ENCODE assay signal across 29 cellular contexts in the genomic region with DNA sequence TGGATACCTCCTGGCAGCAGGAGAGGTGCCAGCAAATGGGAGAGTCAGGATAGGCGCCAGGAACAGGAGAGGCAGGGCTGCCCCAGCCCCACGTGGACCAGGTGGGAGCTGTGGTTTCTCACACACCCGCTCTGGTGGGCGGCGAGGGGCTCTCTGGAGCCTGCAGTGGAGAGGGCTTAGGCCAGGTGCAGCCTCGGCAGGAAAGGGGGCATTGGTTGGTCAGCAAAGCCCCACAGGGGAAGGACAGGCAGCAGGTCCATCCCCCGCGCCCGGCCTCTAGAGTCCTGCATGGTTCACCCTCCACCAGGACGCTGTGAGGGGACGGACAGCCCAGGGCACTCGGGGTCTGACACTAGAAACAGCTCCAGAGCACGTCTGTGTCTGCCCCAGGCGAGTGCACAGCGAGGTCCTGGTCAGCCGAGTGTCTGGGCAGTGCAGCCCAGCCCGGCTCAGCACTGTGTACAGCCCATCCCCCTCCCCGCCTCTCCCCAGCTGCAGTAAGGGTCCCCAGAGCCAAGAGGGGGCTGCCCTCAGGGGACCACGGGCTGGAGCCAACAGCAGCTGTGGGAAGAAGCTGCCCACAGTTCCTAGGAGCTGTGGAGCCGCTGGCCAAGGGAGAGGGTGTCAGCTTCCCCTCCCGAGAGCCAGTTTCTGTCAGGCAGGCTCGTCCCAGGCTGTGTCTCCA. TPM values are rescaled to one million over a fixed set of nuclear protein-coding genes. Genes with fewer than 3 reads are reported as not detected.
DNase-seq lines count a peak whose midpoint lies in the region; ATAC-seq, FAIRE-seq and TF ChIP-seq lines count a peak whose summit lies in the region.
"Had no signal": no experiment of that assay in that cellular context is flagged by ENCODE, and none has a peak within 500 bp of the region (broad histone marks: within the 10 kb centered on the region; RNA-seq: fewer than 3 reads in every experiment).

No MANE protein-coding gene starts in this region.

- H3K36me3 ChIP-seq in Panc1 (ENCODE audit: control insufficient read depth, insufficient read depth, low read length), result no peaks in the 10 kb centered on the region
- H3K36me3 ChIP-seq in kidney (ENCODE audit: control insufficient read depth in 1 of 2, insufficient read depth in 2 of 2, low read length in 2 of 2), result peaks cover 0 to 2% of the 10 kb centered on the region in 2 donors
- peaks cover 0 to 4% (median 0%) of the 10 kb centered on the region in 4 donors for H3K36me3 ChIP-seq in sigmoid colon

- FAIRE-seq in kidney (lab: Jason Lieb, UNC), result no peak
- FAIRE-seq: D721Med had no signal

- TF ChIP-seq EP300 in sigmoid colon (IDR thresholded peaks at IDR 0.05), result no peak

- peaks cover 7% of the 10 kb centered on the region for H3K36me3 Mint-ChIP-seq in activated CD4-positive, alpha-beta T cell treated with anti-CD3 and anti-CD28 coated beads for 36 hours (ENCODE audit: low read depth)

- no peak overlapping the region for H3K9ac ChIP-seq in kidney (ENCODE audit: low read length in 2 of 2)

- H3K27me3 ChIP-seq in Panc1 (ENCODE audit: control insufficient read depth, insufficient read depth, low read length) (no peaks in the 10 kb centered on the region), sigmoid colon (peaks cover 0 to 26% (median 22%) of the 10 kb centered on the region in 3 donors)
- H3K27me3 ChIP-seq: hepatocyte had no signal

- H3K4me3 Mint-ChIP-seq in activated CD4-positive, alpha-beta T cell treated with anti-CD3 and anti-CD28 coated beads for 36 hours, result no peak overlapping the region
- H3K4me3 Mint-ChIP-seq: activated B cell treated with CpG ODN at 0.5 μM for 24 hours had no signal

- WGBS in sigmoid colon, 2 donors, result 71 to 78% methylated on average over 22 of the region's 22 CpGs

- TF ChIP-seq CTCF in Panc1 (IDR thresholded peaks at IDR 0.05) (no peak), kidney (IDR thresholded peaks at IDR 0.05; ENCODE audit: borderline replicate concordance, extremely low read depth, insufficient read depth) (no peak), sigmoid colon (IDR thresholded peaks at IDR 0.05) (no peak)

- H3K27ac ChIP-seq in Panc1 (ENCODE audit: low read length) (no peak overlapping the region), kidney (ENCODE audit: low read depth in 2 of 2, low read length in 2 of 2) (no peak overlapping the region), sigmoid colon (no peak overlapping the region)
- H3K27ac ChIP-seq: C4-2B, hepatocyte, left lung, skin epidermis had no signal

- BruUV-seq in Panc1 (replicated peaks; lab: Mats Ljungman, UMichigan), result no TSS peak

- CTCF ChIA-PET in Panc1 (lab: Charles Lee), result no interaction called here
- CTCF ChIA-PET in activated CD4-positive, alpha-beta T cell treated with anti-CD3 and anti-CD28 coated beads for 36 hours (lab: Charles Lee), result no interaction called here

- POLR2A ChIA-PET in Panc1 (lab: Charles Lee), result no interaction called here
- POLR2A ChIA-PET in activated CD4-positive, alpha-beta T cell treated with anti-CD3 and anti-CD28 coated beads for 36 hours (lab: Charles Lee), result no interaction called here

- TF ChIP-seq POLR2A in sigmoid colon (IDR thresholded peaks at IDR 0.05), result no peak

- peak; percentile 22 for DNase-seq in left cardiac atrium
- no peak for DNase-seq in Right ventricle myocardium superior
- DNase-seq in Panc1 (ENCODE audit: low read depth, low spot score), result no peak
- DNase-seq in kidney, result peak; percentile 59
- peak; percentile 57 for DNase-seq in sigmoid colon
- no peak for DNase-seq in activated CD4-positive, alpha-beta T cell treated with anti-CD3 and anti-CD28 coated beads for 36 hours
- no peak for DNase-seq in NCI-H1417 (lab: John Stamatoyannopoulos, UW)
- DNase-seq: ACHN; activated B cell treated with CpG ODN at 0.5 μM for 24 hours; activated CD4-positive, alpha-beta T cell treated with anti-CD3 and anti-CD28 coated beads, Interleukin-2, amount 50 U/mL, for 4 hours; effector memory CD4-positive, alpha-beta T cell; EL; foreskin fibroblast; HCEC 1CT; Kasumi-1; midbrain; NCI-H1092; NCI-H2029; NCI-H345; NCI-H748 treated with DMSO at 0.1 percent for 48 hours; stimulated activated CD4-positive, alpha-beta T cell treated with anti-CD3 and anti-CD28 coated beads, Interleukin-2, amount 100 ng/mL, for 24 hours; T1000 had no signal

- ATAC-seq in left cardiac atrium (no peak), Right ventricle myocardium superior (ENCODE audit: poor library complexity) (no peak), Panc1 (peak; percentile 40), GM21825 (IDR thresholded peaks at IDR 0.05; ENCODE audit: unreplicated experiment) (no peak)
- ATAC-seq in activated CD4-positive, alpha-beta T cell treated with anti-CD3 and anti-CD28 coated beads for 36 hours, result no peak
- ATAC-seq: left lung had no signal

- H3K9me3 Mint-ChIP-seq in activated CD4-positive, alpha-beta T cell treated with anti-CD3 and anti-CD28 coated beads for 36 hours (ENCODE audit: low read depth), result no peaks in the 10 kb centered on the region
- H3K9me3 Mint-ChIP-seq: activated B cell treated with CpG ODN at 0.5 μM for 24 hours had no signal

- H3K4me1 Mint-ChIP-seq in activated CD4-positive, alpha-beta T cell treated with anti-CD3 and anti-CD28 coated beads for 36 hours, result peaks cover 14% of the 10 kb centered on the region

- H3K4me3 ChIP-seq in Panc1 (ENCODE audit: low read depth in 2 of 2, low read length in 2 of 2), result no peak overlapping the region
- H3K4me3 ChIP-seq in kidney (ENCODE audit: low read length in 2 of 2), result no peak overlapping the region
- no peak overlapping the region for H3K4me3 ChIP-seq in sigmoid colon
- H3K4me3 ChIP-seq: hepatocyte, left lung, skin epidermis had no signal

- intact Hi-C loops in left cardiac atrium (cut with DNase I) (no loop called here), Right ventricle myocardium superior (cut with DNase I) (no loop called here), Panc1 (cut with micrococcal nuclease; ENCODE audit: unreplicated experiment) (no loop called here), kidney (cut with DNase I) (no loop called here), sigmoid colon (cut with DNase I) (no loop called here)
- intact Hi-C loops in activated CD4-positive, alpha-beta T cell treated with anti-CD3 and anti-CD28 coated beads for 36 hours (cut with DNase I, micrococcal nuclease), result no loop called here

- no peaks in the 10 kb centered on the region for H3K27me3 Mint-ChIP-seq in activated CD4-positive, alpha-beta T cell treated with anti-CD3 and anti-CD28 coated beads for 36 hours
- H3K27me3 Mint-ChIP-seq: activated B cell treated with CpG ODN at 0.5 μM for 24 hours had no signal

- H3K27ac Mint-ChIP-seq in activated CD4-positive, alpha-beta T cell treated with anti-CD3 and anti-CD28 coated beads for 36 hours, result no peak overlapping the region
- H3K27ac Mint-ChIP-seq: activated B cell treated with CpG ODN at 0.5 μM for 24 hours had no signal

- H3K9me3 ChIP-seq in Panc1 (ENCODE audit: control insufficient read depth, insufficient read depth, low read depth, low read length) (no peaks in the 10 kb centered on the region), kidney (ENCODE audit: control insufficient read depth in 1 of 2, low read length in 2 of 2) (no peaks in the 10 kb centered on the region), sigmoid colon (no peaks in the 10 kb centered on the region)
- H3K9me3 ChIP-seq: left lung had no signal

- peaks cover 3% of the 10 kb centered on the region; the same call in 1 of the 2 replicates for H3K4me1 ChIP-seq in Panc1 (ENCODE audit: control insufficient read depth, insufficient read depth, low read length)
- peaks cover 0 to 6% of the 10 kb centered on the region in 2 donors for H3K4me1 ChIP-seq in kidney (ENCODE audit: control insufficient read depth in 1 of 2, insufficient read depth in 1 of 2, low read depth in 1 of 2, low read length in 2 of 2)
- H3K4me1 ChIP-seq in sigmoid colon, result peaks cover 0 to 14% (median 13%) of the 10 kb centered on the region in 4 donors

- in situ Hi-C loops in Panc1 (cut with HindIII; ENCODE audit: low pct_unique_long_range_greater_than_20kb, low sequenced_read_pairs), result no loop called here

RNA-seq across cellular contexts. Expression of a gene that starts 8.2 kb away (rescaled TPM):
- 100 to 1,000 TPM; 770 to 781 TPM for total RNA-seq in left cardiac atrium
- 1,145 TPM for total RNA-seq in Right ventricle myocardium superior
- 257 TPM for total RNA-seq in Panc1 (2021; ENCODE audit: unreplicated experiment)
- polyA plus RNA-seq in Panc1 (2012; ENCODE audit: insufficient read length), result 535 TPM
- total RNA-seq in kidney, result 248 TPM
- 1,928 TPM for polyA plus RNA-seq in kidney (ENCODE audit: insufficient read depth, low read depth, low replicate concordance)
- 100 to 1,000 TPM; 104 to 244 (median 194) TPM for total RNA-seq in sigmoid colon
- polyA plus RNA-seq in sigmoid colon, result 1,000 to 10,000 TPM in 2 of 3 donors, 100 to 1,000 TPM in 1; 610 to 1,302 (median 1,156) TPM
- 100 to 1,000 TPM; 147 to 210 TPM for total RNA-seq in activated CD4-positive, alpha-beta T cell treated with anti-CD3 and anti-CD28 coated beads for 36 hours

RNA-seq across cellular contexts. Expression of a gene that starts 8.4 kb away (rescaled TPM):
- total RNA-seq in left cardiac atrium (1 to 10 TPM; 5.4 to 5.9 TPM), Right ventricle myocardium superior (3.7 TPM), Panc1 (2021; ENCODE audit: unreplicated experiment) (12.0 TPM), kidney (17.9 TPM), sigmoid colon (10 to 100 TPM in 2 of 4 donors, 1 to 10 TPM in 2; 5.7 to 11.7 (median 9.8) TPM)
- 14.5 TPM for polyA plus RNA-seq in Panc1 (2012; ENCODE audit: insufficient read length)
- polyA plus RNA-seq in kidney (ENCODE audit: insufficient read depth, low read depth, low replicate concordance) (29.6 TPM), sigmoid colon (10 to 100 TPM; 19.2 to 29.7 (median 28.7) TPM)
- total RNA-seq in activated CD4-positive, alpha-beta T cell treated with anti-CD3 and anti-CD28 coated beads for 36 hours, result 10 to 100 TPM; 13.7 to 16.4 TPM

RNA-seq across cellular contexts. Expression of a gene that starts 23.1 kb away (rescaled TPM):
- total RNA-seq in left cardiac atrium, result 10 to 100 TPM; 14.0 to 17.2 TPM
- total RNA-seq in Right ventricle myocardium superior, result 14.6 TPM
- 0.62 TPM for total RNA-seq in Panc1 (2021; ENCODE audit: unreplicated experiment)
- polyA plus RNA-seq in Panc1 (2012; ENCODE audit: insufficient read length), result 0.59 TPM
- 18.2 TPM for total RNA-seq in kidney
- polyA plus RNA-seq in kidney (ENCODE audit: insufficient read depth, low read depth, low replicate concordance), result 12.6 TPM
- total RNA-seq in sigmoid colon, result 1 to 10 TPM; 3.9 to 5.0 (median 4.5) TPM
- 1 to 10 TPM; 2.4 to 6.4 (median 4.6) TPM for polyA plus RNA-seq in sigmoid colon
- under 1 TPM; 0.09 to 0.39 TPM for total RNA-seq in activated CD4-positive, alpha-beta T cell treated with anti-CD3 and anti-CD28 coated beads for 36 hours
- polyA plus RNA-seq: neural cell had no signal

RNA-seq across cellular contexts. Expression of a gene that starts 39.7 kb away (rescaled TPM):
- total RNA-seq in left cardiac atrium, result 10 to 100 TPM; 21.4 to 26.6 TPM
- 20.8 TPM for total RNA-seq in Right ventricle myocardium superior
- 44.6 TPM for total RNA-seq in Panc1 (2021; ENCODE audit: unreplicated experiment)
- 65.6 TPM for polyA plus RNA-seq in Panc1 (2012; ENCODE audit: insufficient read length)
- 59.6 TPM for total RNA-seq in kidney
- 21.7 TPM for polyA plus RNA-seq in kidney (ENCODE audit: insufficient read depth, low read depth, low replicate concordance)
- 10 to 100 TPM; 26.4 to 60.1 (median 40.2) TPM for total RNA-seq in sigmoid colon
- 10 to 100 TPM; 15.6 to 52.9 (median 24.5) TPM for polyA plus RNA-seq in sigmoid colon
- 10 to 100 TPM; 20.6 to 22.5 TPM for total RNA-seq in activated CD4-positive, alpha-beta T cell treated with anti-CD3 and anti-CD28 coated beads for 36 hours

RNA-seq across cellular contexts. Expression of a gene that starts 40.5 kb away (rescaled TPM):
- total RNA-seq in left cardiac atrium (1 to 10 TPM; 4.7 to 5.2 TPM), Right ventricle myocardium superior (1.1 TPM), Panc1 (2021; ENCODE audit: unreplicated experiment) (6.5 TPM), kidney (10.7 TPM), sigmoid colon (1 to 10 TPM in 2 of 4 donors, under 1 TPM in 1, not detected in 1; 0.41 to 5.4 (median 2.6) TPM)
- polyA plus RNA-seq in Panc1 (2012; ENCODE audit: insufficient read length), result 16.7 TPM
- polyA plus RNA-seq in kidney (ENCODE audit: insufficient read depth, low read depth, low replicate concordance) (10.8 TPM), sigmoid colon (1 to 10 TPM in 1 of 3 donors, under 1 TPM in 2; under 0.01 to 4.1 (median 0.46) TPM)
- 10 to 100 TPM; 16.2 to 17.2 TPM for total RNA-seq in activated CD4-positive, alpha-beta T cell treated with anti-CD3 and anti-CD28 coated beads for 36 hours

Comparison
In these comparisons a context has a peak if more than half of its experiments do, and no peak if none do; other contexts are left out.
1. DNase-seq: peak in left cardiac atrium (single experiment), kidney (single experiment) and sigmoid colon (single experiment); none in Right ventricle myocardium superior (single experiment), Panc1 (single experiment), activated CD4-positive, alpha-beta T cell treated with anti-CD3 and anti-CD28 coated beads for 36 hours (single experiment) and NCI-H1417 (0 of 3).